8 cellular contexts compared by ENCODE assay signal in genomic region chr19:3721131-3721899, GRCh38. TPM values are rescaled to one million over a fixed set of nuclear protein-coding genes. Genes with fewer than 3 reads are reported as not detected.
DNase-seq lines count a peak whose midpoint lies in the region; ATAC-seq lines count a peak whose summit lies in the region.

No MANE protein-coding gene starts in this region.

- H3K27me3 ChIP-seq in HUES48 (ENCODE audit: control insufficient read depth, insufficient read depth, low read length) (no peaks in the 10 kb centered on the region), mononuclear cell (ENCODE audit: insufficient read depth, low read length) (peaks cover 24% of the 10 kb centered on the region)

- peak overlapping the region; percentile 81 for H3K4me3 ChIP-seq in HUES48 (ENCODE audit: low read depth, low read length)
- H3K4me3 ChIP-seq in mononuclear cell (ENCODE audit: low read length) = peak overlapping the region; percentile 15

- H3K4me1 ChIP-seq in HUES48 (ENCODE audit: control insufficient read depth, insufficient read depth, low read length) (peaks cover 18% of the 10 kb centered on the region; the same call in 1 of the 2 replicates), mononuclear cell (ENCODE audit: insufficient read depth, low read length) (peaks cover 10% of the 10 kb centered on the region)

- no peak for ATAC-seq in HG02885 (IDR thresholded peaks at IDR 0.05; ENCODE audit: poor library complexity, unreplicated experiment)

- no peak overlapping the region for H3K9ac ChIP-seq in HUES48 (ENCODE audit: low read depth, low read length)

- no peak overlapping the region for H3K27ac ChIP-seq in HUES48 (ENCODE audit: low read depth, low read length)

- H3K9me3 ChIP-seq in HUES48 (ENCODE audit: control insufficient read depth, insufficient read depth, low read length) = no peaks in the 10 kb centered on the region
- no peaks in the 10 kb centered on the region for H3K9me3 ChIP-seq in mononuclear cell (ENCODE audit: low read depth, low read length)

- peak; percentile 87 for DNase-seq in CD1c-positive myeloid dendritic cell (ENCODE audit: extremely low spot score)
- DNase-seq in NOMO-1 treated with dmso at 0.1 percent for 144 hours (lab: John Stamatoyannopoulos, UW; ENCODE audit: unreplicated experiment) = peak; percentile 90
- peak; percentile 84 for DNase-seq in activated T-cell treated with anti-CD3 and anti-CD28 coated beads for 24 hours (ENCODE audit: low read depth)
- DNase-seq in epidermal melanocyte (ENCODE audit: insufficient read length, low spot score) = peak; percentile 88
- DNase-seq in stimulated activated CD8-positive, alpha-beta memory T cell treated with anti-CD3 and anti-CD28 coated beads, Interleukin-4, amount 100 ng/mL, for 4 hours (ENCODE audit: low read depth in 2 of 2, low spot score in 1 of 2) = peak; percentile 60 to 63

- H3K36me3 ChIP-seq in HUES48 (ENCODE audit: control insufficient read depth, insufficient read depth, low read length) = no peaks in the 10 kb centered on the region

RNA-seq across cellular contexts. Expression of gene TJP3, which starts 13.1 kb away (rescaled TPM):
- total RNA-seq in mononuclear cell = 5.7 TPM

RNA-seq across cellular contexts. Expression of gene PIP5K1C, which starts 21.0 kb away (rescaled TPM):
- total RNA-seq in mononuclear cell = 8.4 TPM

RNA-seq across cellular contexts. Expression of gene APBA3, which starts 40.2 kb away (rescaled TPM):
- total RNA-seq in mononuclear cell = 47.6 TPM

RNA-seq across cellular contexts. Expression of gene MRPL54, which starts 41.2 kb away (rescaled TPM):
- 40.4 TPM for total RNA-seq in mononuclear cell

RNA-seq across cellular contexts. Expression of gene RAX2, which starts 50.7 kb away (rescaled TPM):
- not detected for total RNA-seq in mononuclear cell
